Comparison of ENCODE assay signal across 23 cellular contexts in the genomic region with DNA sequence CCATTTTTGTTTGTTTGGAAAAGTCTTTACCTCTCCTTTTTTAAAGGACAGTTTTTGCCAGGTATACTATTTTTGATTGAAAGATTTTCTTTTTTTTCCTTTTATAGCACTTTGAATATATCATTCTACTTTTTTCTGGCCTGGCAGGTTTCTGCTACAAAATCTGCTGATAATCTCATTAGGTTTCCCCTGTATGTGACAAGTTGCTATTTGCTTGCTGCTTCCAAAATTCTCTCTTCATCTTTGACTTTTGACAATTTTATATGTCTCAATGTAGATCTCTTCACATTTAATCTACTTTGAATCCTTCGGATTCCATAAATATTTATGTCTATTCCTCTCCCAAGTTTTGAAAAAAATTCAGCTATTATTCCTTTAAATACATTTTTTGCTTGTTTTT.
"Had no signal": no experiment of that assay in that cellular context is flagged by ENCODE, and none has a peak within 500 bp of the region (broad histone marks: within the 10 kb centered on the region; RNA-seq: fewer than 3 reads in every experiment).

No MANE protein-coding gene starts in this region.

- H3K36me3 ChIP-seq: esophagus muscularis mucosa, gastroesophageal sphincter, heart left ventricle, left lung, lower lobe of right lung had no signal

- H3K4me1 ChIP-seq: esophagus muscularis mucosa, foreskin keratinocyte, gastroesophageal sphincter, heart left ventricle, left lung, lower lobe of right lung had no signal

- H3K4me3 ChIP-seq: coronary artery, dorsolateral prefrontal cortex, esophagus muscularis mucosa, gastroesophageal sphincter, heart left ventricle, hepatocyte, left lung, lower lobe of right lung had no signal

- H3K27ac ChIP-seq: coronary artery, dorsolateral prefrontal cortex, esophagus muscularis mucosa, foreskin keratinocyte, gastroesophageal sphincter, heart left ventricle, hepatocyte, left lung, lower lobe of right lung had no signal

- H2AFZ ChIP-seq: hepatocyte had no signal

- H3K4me1 Mint-ChIP-seq: naive thymus-derived CD8-positive, alpha-beta T cell had no signal

- FAIRE-seq: colon, endothelial cell of umbilical vein, frontal cortex, islet of Langerhans, keratinocyte had no signal

- DNase-seq: dermis blood vessel endothelial cell; dorsolateral prefrontal cortex; effector CD4-positive, alpha-beta T cell; effector memory CD4-positive, alpha-beta T cell; foreskin keratinocyte; heart left ventricle; hypothalamus; left cardiac atrium; left lung; left ventricle myocardium superior; lower lobe of right lung; mesenchymal stem cell; midbrain; naive thymus-derived CD8-positive, alpha-beta T cell had no signal

- H3K27me3 ChIP-seq: dorsolateral prefrontal cortex, esophagus muscularis mucosa, foreskin keratinocyte, gastroesophageal sphincter, heart left ventricle, hepatocyte, left lung had no signal

- ATAC-seq: foreskin keratinocyte; gastroesophageal sphincter; heart left ventricle; left cardiac atrium; left lung; left ventricle myocardium superior; lower lobe of right lung; naive thymus-derived CD8-positive, alpha-beta T cell had no signal

- H3K27me3 Mint-ChIP-seq: naive thymus-derived CD8-positive, alpha-beta T cell had no signal

- H3K27ac Mint-ChIP-seq: naive thymus-derived CD8-positive, alpha-beta T cell had no signal

- H3K4me2 ChIP-seq: hepatocyte had no signal

- H3K79me2 ChIP-seq: hepatocyte had no signal

- H3K4me3 Mint-ChIP-seq: naive thymus-derived CD8-positive, alpha-beta T cell had no signal
